Comparison of ENCODE assay signal across 23 cellular contexts in the genomic region with DNA sequence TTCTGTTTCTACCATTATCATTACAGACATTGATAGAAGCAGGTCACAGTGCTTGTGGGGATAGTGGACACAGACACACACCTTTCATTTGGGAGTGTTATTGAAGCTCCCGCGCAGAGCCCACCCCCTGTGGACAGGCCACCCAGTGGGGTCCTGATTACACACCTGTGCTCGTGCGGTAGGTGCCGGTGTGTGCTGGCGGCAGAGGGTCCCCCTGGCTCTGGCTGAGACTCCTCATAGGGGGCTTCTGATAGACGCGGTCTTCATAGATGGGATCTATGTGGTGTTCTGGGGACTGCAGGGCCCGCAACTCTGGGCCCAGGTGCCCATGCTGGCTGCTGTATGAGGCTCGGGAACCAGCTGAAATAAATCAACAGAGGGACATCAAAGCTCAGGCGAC.
"Had no signal": no experiment of that assay in that cellular context is flagged by ENCODE, and none has a peak within 500 bp of the region (broad histone marks: within the 10 kb centered on the region; RNA-seq: fewer than 3 reads in every experiment).

No MANE protein-coding gene starts in this region.

- H3K27ac ChIP-seq: colonic mucosa, coronary artery, epithelial cell of prostate, esophagus muscularis mucosa, esophagus squamous epithelium, foreskin keratinocyte, gastrocnemius medialis, gastroesophageal sphincter, heart left ventricle, heart right ventricle had no signal

- H3K27me3 ChIP-seq: colonic mucosa, dorsolateral prefrontal cortex, esophagus squamous epithelium, foreskin keratinocyte, gastrocnemius medialis, heart right ventricle had no signal

- H3K4me1 ChIP-seq: colonic mucosa, esophagus muscularis mucosa, esophagus squamous epithelium, foreskin keratinocyte, gastrocnemius medialis, gastroesophageal sphincter, heart left ventricle, heart right ventricle had no signal

- H3K9me3 ChIP-seq: colonic mucosa, esophagus muscularis mucosa, esophagus squamous epithelium, gastrocnemius medialis, gastroesophageal sphincter, heart left ventricle, heart right ventricle had no signal

- DNase-seq: colonic mucosa; cortex of kidney; dermis blood vessel endothelial cell; dorsolateral prefrontal cortex; effector CD4-positive, alpha-beta T cell; effector CD8-positive, alpha-beta T cell; effector memory CD4-positive, alpha-beta T cell; effector memory CD8-positive, alpha-beta T cell; endodermal cell; erythroblast; esophagus squamous epithelium; foreskin fibroblast; foreskin keratinocyte; foreskin melanocyte; gastrocnemius medialis; glutamatergic neuron; head of caudate nucleus; heart left ventricle; heart right ventricle had no signal

- H3K36me3 ChIP-seq: colonic mucosa, esophagus muscularis mucosa, esophagus squamous epithelium, gastrocnemius medialis, gastroesophageal sphincter, heart right ventricle had no signal

- H3K4me3 ChIP-seq: colonic mucosa, coronary artery, dorsolateral prefrontal cortex, esophagus muscularis mucosa, esophagus squamous epithelium, gastrocnemius medialis, gastroesophageal sphincter, heart left ventricle, heart right ventricle had no signal
